Comparison of ENCODE assay signal across 8 cellular contexts in the genomic region with DNA sequence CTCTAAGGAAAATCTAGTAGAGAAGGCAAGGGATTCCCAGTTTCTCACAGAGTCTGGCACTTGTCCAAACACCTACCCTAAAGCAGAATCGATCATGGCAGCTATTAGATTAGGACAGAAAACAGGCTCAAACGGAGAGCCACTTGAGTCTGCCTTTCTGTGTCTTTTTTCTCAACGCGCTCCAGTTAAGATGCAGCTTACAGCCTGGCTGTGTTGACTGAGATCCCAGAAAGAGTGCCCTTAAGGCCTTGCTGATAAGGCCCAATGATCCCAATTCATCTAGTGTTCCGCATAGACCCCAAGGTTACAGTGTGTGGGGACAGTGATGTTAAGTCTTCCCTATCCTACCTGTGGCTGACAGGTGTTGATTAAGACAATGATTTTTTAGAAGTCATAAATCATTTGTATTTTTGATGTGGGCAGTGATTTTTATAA. TPM values are rescaled to one million over a fixed set of nuclear protein-coding genes. Genes with fewer than 3 reads are reported as not detected.
DNase-seq lines count a peak whose midpoint lies in the region; ATAC-seq and TF ChIP-seq lines count a peak whose summit lies in the region.

No MANE protein-coding gene starts in this region.

- H3K9me3 ChIP-seq in ES-I3 (ENCODE audit: control insufficient read depth, insufficient read depth, low read length) (no peaks in the 10 kb centered on the region), adrenal gland (replicated peaks in 1 of 3) (no peaks in the 10 kb centered on the region), suprapubic skin (no peaks in the 10 kb centered on the region)

- TF ChIP-seq POLR2A in adrenal gland (IDR thresholded peaks at IDR 0.05) (peak in 1 of 2 donors; percentile 44), suprapubic skin (IDR thresholded peaks at IDR 0.05) (no peak)

- H3K4me3 ChIP-seq in adrenal gland (peak overlapping the region in 3 of 4 donors; percentile 20 to 80 (median 79)), suprapubic skin (peak overlapping the region; percentile 94)

- H3K9ac ChIP-seq in ES-I3 (ENCODE audit: low read depth, low read length), result peak overlapping the region; percentile 91

- TF ChIP-seq CTCF in adrenal gland (IDR thresholded peaks at IDR 0.05), result no peak
- no peak for TF ChIP-seq CTCF in suprapubic skin (IDR thresholded peaks at IDR 0.05)

- H3K4me1 ChIP-seq in ES-I3 (ENCODE audit: insufficient read depth, low read length) (peaks cover 3% of the 10 kb centered on the region; the same call in 1 of the 2 replicates), adrenal gland (replicated peaks in 1 of 2) (peaks cover 16 to 20% of the 10 kb centered on the region in 2 donors), suprapubic skin (peaks cover 23% of the 10 kb centered on the region)

- 8 to 25% (median 20%) methylated on average over 5 of the region's 5 CpGs for WGBS in adrenal gland, 4 donors
- 21% methylated on average over 5 of the region's 5 CpGs for WGBS in suprapubic skin

- H3K27ac ChIP-seq in adrenal gland (peak overlapping the region; percentile 81 to 97 (median 95)), suprapubic skin (peak overlapping the region; percentile 94)

- intact Hi-C loops in adrenal gland (cut with DNase I), result no loop called here

- no peak for ATAC-seq in GM21717 (IDR thresholded peaks at IDR 0.05; ENCODE audit: unreplicated experiment)

- TF ChIP-seq EP300 in suprapubic skin (IDR thresholded peaks at IDR 0.05), result no peak

- DNase-seq in NCI-H146 (lab: John Stamatoyannopoulos, UW), result peak; percentile 22
- peak in 6 of 7 donors; percentile 21 to 38 (median 30) for DNase-seq in adrenal gland
- peak; percentile 51 for DNase-seq in left kidney (ENCODE audit: low read depth, low spot score)
- no peak for DNase-seq in suprapubic skin (ENCODE audit: low spot score in 2 of 2)
- no peak for DNase-seq in activated CD4-positive, alpha-beta T cell treated with anti-CD3 and anti-CD28 coated beads, Interleukin-2, amount 50 U/mL, for 4 hours
- no peak for DNase-seq in stimulated activated CD4-positive, alpha-beta T cell treated with anti-CD3 and anti-CD28 coated beads, Interleukin-4, amount 100 ng/mL, for 1 hour

- H3K27me3 ChIP-seq in adrenal gland (no peaks in the 10 kb centered on the region), suprapubic skin (no peaks in the 10 kb centered on the region)

- H3K36me3 ChIP-seq in ES-I3 (ENCODE audit: insufficient read depth, low read length) (no peaks in the 10 kb centered on the region), adrenal gland (replicated peaks in 1 of 2) (peaks cover 0 to 5% of the 10 kb centered on the region in 2 donors), suprapubic skin (peaks cover 5% of the 10 kb centered on the region)

RNA-seq across cellular contexts. Expression of a gene that starts 1.0 kb away (rescaled TPM):
- total RNA-seq in adrenal gland, result 100 to 1,000 TPM in 4 of 8 donors, 10 to 100 TPM in 4; 76.0 to 308 (median 98.0) TPM
- polyA plus RNA-seq in adrenal gland, result 10 to 100 TPM; 10.7 to 86.0 (median 21.9) TPM
- 10 to 100 TPM; 31.4 to 57.5 (median 35.7) TPM for total RNA-seq in suprapubic skin

Comparison
In these comparisons a context has a peak if more than half of its experiments do, and no peak if none do; other contexts are left out.
1. DNase-seq: peak in NCI-H146 (single experiment), adrenal gland (6 of 7) and left kidney (single experiment); none in suprapubic skin (0 of 2), activated CD4-positive, alpha-beta T cell treated with anti-CD3 and anti-CD28 coated beads, Interleukin-2, amount 50 U/mL, for 4 hours (0 of 2) and stimulated activated CD4-positive, alpha-beta T cell treated with anti-CD3 and anti-CD28 coated beads, Interleukin-4, amount 100 ng/mL, for 1 hour (single experiment).